ENCODE assay signal across 8 cellular contexts in genomic region chr11:16924826-16925494, GRCh38.
DNase-seq lines count a peak whose midpoint lies in the region; ATAC-seq, FAIRE-seq and TF ChIP-seq lines count a peak whose summit lies in the region.

No MANE protein-coding gene starts in this region.

- POLR2A ChIA-PET in A549 (lab: Yijun Ruan, JAX) = interaction anchor here (0.6 to 1.8 kb wide), 3 partner anchors 62 to 343 kb away, joined by 3 to 7 read pairs (median 4); partner anchors contain the start of gene RPS13
- POLR2A ChIA-PET in IMR-90 (lab: Charles Lee; ENCODE audit: unreplicated experiment) = no interaction called here

- FAIRE-seq in A549 (lab: Jason Lieb, UNC) = no peak

- H4K91ac ChIP-seq in IMR-90 (ENCODE audit: insufficient read depth, low read depth, low read length) = no peak overlapping the region

- H2AFZ ChIP-seq in IMR-90 (replicated peaks; ENCODE audit: low read length, poor library complexity) = peak overlapping the region; percentile 62

- TF ChIP-seq EP300 in A549 (IDR thresholded peaks at IDR 0.05) = no peak

- H2AK9ac ChIP-seq in IMR-90 (replicated peaks; ENCODE audit: low read depth, low read length, poor library complexity) = no peak overlapping the region

- H3K9ac ChIP-seq in IMR-90 (ENCODE audit: low read depth, low read length) = no peak overlapping the region
- peak overlapping the region in 2 of 5 donors; percentile 11 to 48 for H3K9ac ChIP-seq in subcutaneous abdominal adipose tissue (ENCODE audit: low read length in 5 of 5)

- under 1% methylated on average over 21 of the region's 47 CpGs for whole genome bisulfite sequencing in A549 (ENCODE audit: missing lambda C conversion rate)
- WGBS in IMR-90 (ENCODE audit: extremely low coverage in 2 of 2, insufficient read length in 1 of 2), 2 experiments = 1% methylated on average over 26 of the region's 47 CpGs; no CpG with 5 or more reads in 1 of the 2 experiments

- in situ Hi-C loops in IMR-90 (cut with MboI; ENCODE audit: low sequenced_read_pairs) = loop anchor here (25.0 kb wide), 1 partner anchor 587 kb away; no protein-coding TSS in a partner anchor

- peak; percentile 74 to 96 for DNase-seq in A549 (ENCODE audit: low read depth in 1 of 2, low spot score in 1 of 2)
- no peak for DNase-seq in IMR-90
- DNase-seq in cerebellum (ENCODE audit: low spot score) = peak; percentile 15
- peak; percentile 82 for DNase-seq in left lobe of liver (ENCODE audit: low spot score)
- no peak for DNase-seq in SW 1271 (lab: John Stamatoyannopoulos, UW)

- CTCF ChIA-PET in A549 (lab: Yijun Ruan, JAX) (interaction anchor here (0.7 to 1.2 kb wide), 3 partner anchors 9 to 139 kb away, joined by 3 to 4 read pairs (median 3); no protein-coding TSS in a partner anchor), IMR-90 (lab: Yijun Ruan, JAX) (no interaction called here)

- no peaks in the 10 kb centered on the region for H3K79me1 ChIP-seq in IMR-90 (ENCODE audit: low read depth in 1 of 2, low read length in 2 of 2)

- H3K27ac ChIP-seq in A549 (peak overlapping the region; percentile 53 to 83; a peak in 4 of 6 replicates), IMR-90 (ENCODE audit: insufficient read depth, low read length) (no peak overlapping the region), subcutaneous abdominal adipose tissue (ENCODE audit: low read depth, low read length) (no peak overlapping the region)

- no peak overlapping the region for H3K18ac ChIP-seq in IMR-90 (ENCODE audit: low read depth, low read length)

- dilution Hi-C loops in IMR-90 (cut with HindIII; ENCODE audit: low sequenced_read_pairs, unreplicated experiment) = no loop called here

- H3K27me3 ChIP-seq in IMR-90 (ENCODE audit: control insufficient read depth, insufficient read depth, low read length) (peaks cover 56% of the 10 kb centered on the region), subcutaneous abdominal adipose tissue (ENCODE audit: control insufficient read depth in 5 of 5, insufficient read depth in 4 of 5, low read length in 5 of 5) (peaks cover 6 to 28% (median 15%) of the 10 kb centered on the region in 5 donors)

- TF ChIP-seq CTCF in A549 (IDR thresholded peaks at IDR 0.05) (no peak), IMR-90 (conservative IDR thresholded peaks at IDR 0.05; ENCODE audit: low read depth, low read length) (no peak)

- H3K36me3 ChIP-seq in IMR-90 (ENCODE audit: control insufficient read depth, insufficient read depth, low read length) (no peaks in the 10 kb centered on the region), subcutaneous abdominal adipose tissue (ENCODE audit: control insufficient read depth in 5 of 5, insufficient read depth in 5 of 5, low read length in 5 of 5) (no peaks in the 10 kb centered on the region)

- intact Hi-C loops in IMR-90 (cut with micrococcal nuclease) = no loop called here

- no peaks in the 10 kb centered on the region for H3K9me1 ChIP-seq in IMR-90 (ENCODE audit: insufficient read depth, low read length)

- no TSS peak for BruUV-seq in IMR-90 (replicated peaks; lab: Mats Ljungman, UMichigan)

- H3K4me3 ChIP-seq in A549 = peak overlapping the region; percentile 48
- H3K4me3 ChIP-seq in IMR-90 (ENCODE audit: insufficient read depth, low read depth, low read length) = no peak overlapping the region; the same call in 1 of the 2 replicates
- H3K4me3 ChIP-seq in subcutaneous abdominal adipose tissue (ENCODE audit: low read depth in 1 of 5, low read length in 5 of 5) = peak overlapping the region in 4 of 5 donors; percentile 60 to 67 (median 62)

- H3K4me1 ChIP-seq in A549 = peaks cover 39% of the 10 kb centered on the region
- no peaks in the 10 kb centered on the region for H3K4me1 ChIP-seq in IMR-90 (ENCODE audit: control insufficient read depth, insufficient read depth, low read length)
- H3K4me1 ChIP-seq in subcutaneous abdominal adipose tissue (ENCODE audit: control insufficient read depth in 5 of 5, insufficient read depth in 5 of 5, low read length in 5 of 5) = peaks cover 1 to 25% (median 17%) of the 10 kb centered on the region in 5 donors

- H3K4me2 ChIP-seq in A549 = peak overlapping the region; percentile 94
- peak overlapping the region; percentile 41; the same call in 1 of the 2 replicates for H3K4me2 ChIP-seq in IMR-90 (ENCODE audit: low read depth, low read length)

- H4K5ac ChIP-seq in IMR-90 (ENCODE audit: low read depth, low read length) = no peak overlapping the region

- H2AK5ac ChIP-seq in IMR-90 (ENCODE audit: low read depth, low read length) = no peak overlapping the region

- H3K9me3 ChIP-seq in A549 (no peaks in the 10 kb centered on the region), IMR-90 (ENCODE audit: control insufficient read depth, insufficient read depth, low read length) (no peaks in the 10 kb centered on the region), subcutaneous abdominal adipose tissue (ENCODE audit: control insufficient read depth in 5 of 5, low read length in 5 of 5) (no peaks in the 10 kb centered on the region)

- no peak overlapping the region for H3K23ac ChIP-seq in IMR-90 (ENCODE audit: low read depth, low read length)

- H2BK5ac ChIP-seq in IMR-90 (ENCODE audit: low read depth, low read length, poor library complexity, severe bottlenecking) = no peak overlapping the region

- TF ChIP-seq POLR2A in A549 (IDR thresholded peaks at IDR 0.05; ENCODE audit: low read length) = no peak
- no peak for TF ChIP-seq POLR2A in IMR-90 (IDR thresholded peaks at IDR 0.05; ENCODE audit: low read depth, low read length)

- H3K14ac ChIP-seq in IMR-90 (replicated peaks; ENCODE audit: low read depth, low read length) = no peak overlapping the region

- H4K8ac ChIP-seq in IMR-90 (ENCODE audit: low read depth in 2 of 2, low read length in 2 of 2) = no peak overlapping the region

- H2BK120ac ChIP-seq in IMR-90 (ENCODE audit: low read depth, low read length) = no peak overlapping the region

- H3K4ac ChIP-seq in IMR-90 (ENCODE audit: low read depth, low read length) = no peak overlapping the region

- no peak overlapping the region for H2BK20ac ChIP-seq in IMR-90 (ENCODE audit: low read depth, low read length)

- no peak overlapping the region for H2BK15ac ChIP-seq in IMR-90 (ENCODE audit: low read depth, low read length)

- no peak for TF ChIP-seq RAD21 in A549 (conservative IDR thresholded peaks at IDR 0.05 in 1 of 2, IDR thresholded peaks at IDR 0.05 in 1 of 2)
- TF ChIP-seq RAD21 in IMR-90 (IDR thresholded peaks at IDR 0.05; ENCODE audit: low read length) = no peak

- H3K56ac ChIP-seq in IMR-90 (ENCODE audit: extremely low read depth, insufficient read depth, low read length) = no peak overlapping the region

- no peaks in the 10 kb centered on the region; the same call in 1 of the 2 replicates for H4K20me1 ChIP-seq in IMR-90 (ENCODE audit: insufficient read depth, low read length)

- peak; percentile 84 to 88 for ATAC-seq in A549
- ATAC-seq in GM18909 (IDR thresholded peaks at IDR 0.05; ENCODE audit: poor library complexity, unreplicated experiment) = peak; percentile 40
- peak; percentile 66 for ATAC-seq in IMR-90 (ENCODE audit: low read depth)
- peak; percentile 86 for ATAC-seq in left lobe of liver
- no peak for ATAC-seq in GM21619 (IDR thresholded peaks at IDR 0.05; ENCODE audit: unreplicated experiment)

TF ChIP-seq in A549, 52 proteins besides CTCF, POLR2A, EP300 and RAD21:
- no peak for TF ChIP-seq JUN (IDR thresholded peaks at IDR 0.05)
- no peak for TF ChIP-seq FOSL2 (IDR thresholded peaks at IDR 0.05)
- TF ChIP-seq FOSL2 (CRISPR knock-in tag; IDR thresholded peaks at IDR 0.05) = peak; percentile 51
- TF ChIP-seq E2F6 (IDR thresholded peaks at IDR 0.05; ENCODE audit: borderline replicate concordance, low read depth) = no peak

TF ChIP-seq in IMR-90, 13 proteins besides CTCF, POLR2A, EP300 and RAD21:
- TF ChIP-seq FOS (IDR thresholded peaks at IDR 0.05; ENCODE audit: low read depth, low read length) = no peak
- TF ChIP-seq NFE2L2 (IDR thresholded peaks at IDR 0.05; ENCODE audit: low read depth, low read length) = no peak
- TF ChIP-seq MXI1 (IDR thresholded peaks at IDR 0.05; ENCODE audit: borderline replicate concordance, low read depth, low read length) = no peak
- TF ChIP-seq RCOR1 (IDR thresholded peaks at IDR 0.05; ENCODE audit: insufficient replicate concordance, low read length) = no peak
- TF ChIP-seq RFX5 (IDR thresholded peaks at IDR 0.05; ENCODE audit: low read depth, low read length) = no peak
- TF ChIP-seq MAFK (IDR thresholded peaks at IDR 0.05; ENCODE audit: low read depth, low read length) = no peak
- no peak for TF ChIP-seq SMC3 (IDR thresholded peaks at IDR 0.05; ENCODE audit: low read depth, low read length)
- TF ChIP-seq ELK1 (IDR thresholded peaks at IDR 0.05; ENCODE audit: borderline replicate concordance, low read depth, low read length) = no peak
- no peak for TF ChIP-seq BHLHE40 (IDR thresholded peaks at IDR 0.05; ENCODE audit: low read depth, low read length)
- no peak for TF ChIP-seq CEBPB (IDR thresholded peaks at IDR 0.05; ENCODE audit: low read depth, low read length)
- TF ChIP-seq USF2 (IDR thresholded peaks at IDR 0.05; ENCODE audit: low read depth, low read length) = no peak
- TF ChIP-seq MAZ (IDR thresholded peaks at IDR 0.05; ENCODE audit: borderline replicate concordance, low read depth, low read length) = no peak
- no peak for TF ChIP-seq CHD1 (IDR thresholded peaks at IDR 0.05; ENCODE audit: low read depth, low read length)

Comparison
In these comparisons a context has a peak if more than half of its experiments do, and no peak if none do; other contexts are left out.
1. DNase-seq: peak in A549 (2 of 2), cerebellum (single experiment) and left lobe of liver (single experiment); none in IMR-90 (single experiment) and SW 1271 (0 of 2).
2. H3K27ac ChIP-seq: peak in A549 (2 of 2); none in IMR-90 (single experiment) and subcutaneous abdominal adipose tissue (single experiment).